8 cellular contexts compared by ENCODE assay signal in genomic region chrX:119605398-119605738, GRCh38. TPM values are rescaled to one million over a fixed set of nuclear protein-coding genes. Genes with fewer than 3 reads are reported as not detected.
A peak's percentile ranks its signal among the peaks of the same experiment; 100 is the strongest.
DNase-seq lines count a peak whose midpoint lies in the region; ATAC-seq lines count a peak whose summit lies in the region.

No MANE protein-coding gene starts in this region.

- ATAC-seq in GM21528 (IDR thresholded peaks at IDR 0.05; ENCODE audit: low FRiP score, unreplicated experiment) = peak; percentile 18
- ATAC-seq in GM19467 (IDR thresholded peaks at IDR 0.05; ENCODE audit: unreplicated experiment) = no peak
- ATAC-seq in HG03139 (IDR thresholded peaks at IDR 0.05; ENCODE audit: unreplicated experiment) = no peak

- peaks cover 4% of the 10 kb centered on the region for H3K36me3 ChIP-seq in mesodermal cell (ENCODE audit: control insufficient read depth, insufficient read depth, low read length)
- H3K36me3 ChIP-seq in urinary bladder (ENCODE audit: insufficient read depth) = no peaks in the 10 kb centered on the region

- peak overlapping the region; percentile 63 for H3K4me3 ChIP-seq in mesodermal cell (ENCODE audit: extremely low read depth, insufficient read depth, low read length, poor library complexity, severe bottlenecking)
- H3K4me3 ChIP-seq in urinary bladder (ENCODE audit: low read depth, low read length) = peak overlapping the region; percentile 79

- 0% methylated on average over 1 to 8 of the region's 15 CpGs for WGBS in mesodermal cell (ENCODE audit: insufficient coverage in 2 of 2), 2 experiments
- WGBS in urinary bladder = under 1% methylated on average over 15 of the region's 15 CpGs

- H3K27ac ChIP-seq in mesodermal cell (ENCODE audit: low read depth, low read length, severe bottlenecking) (no peak overlapping the region), urinary bladder (ENCODE audit: low read depth) (no peak overlapping the region)

- DNase-seq in Ammon's horn (ENCODE audit: low spot score) (peak; percentile 9), RPMI7951 (ENCODE audit: low read depth) (peak; percentile 2), ecto neural progenitor cell (ENCODE audit: low spot score) (peak; percentile 62)

- no peaks in the 10 kb centered on the region for H3K4me1 ChIP-seq in mesodermal cell (ENCODE audit: control insufficient read depth, insufficient read depth, low read length, poor library complexity, severe bottlenecking)
- H3K4me1 ChIP-seq in urinary bladder (ENCODE audit: insufficient read depth) = no peaks in the 10 kb centered on the region

- H3K9me3 ChIP-seq in mesodermal cell (ENCODE audit: control insufficient read depth, low read length) = no peaks in the 10 kb centered on the region

RNA-seq across cellular contexts. Expression of gene NKRF, which starts 0.9 kb away (rescaled TPM):
- 3.9 and 4.4 TPM in 2 replicates for total RNA-seq in RPMI7951 (2014; rRNA removed; shearing (Covaris generic))
- 11.2 TPM for polyA plus RNA-seq in mesodermal cell (2013, experiment 1 of 2)
- 12.0 TPM for polyA plus RNA-seq in mesodermal cell (2013, experiment 2 of 2)
- 8.6 TPM for total RNA-seq in urinary bladder
- polyA plus RNA-seq in urinary bladder = 5.0 TPM

RNA-seq across cellular contexts. Expression of gene UBE2A, which starts 31.0 kb away (rescaled TPM):
- total RNA-seq in RPMI7951 (2014; rRNA removed; shearing (Covaris generic)) = 34.5 and 38.7 TPM in 2 replicates
- polyA plus RNA-seq in mesodermal cell (2013, experiment 1 of 2) = 62.9 TPM
- polyA plus RNA-seq in mesodermal cell (2013, experiment 2 of 2) = 66.2 TPM
- 50.7 TPM for total RNA-seq in urinary bladder
- 54.7 TPM for polyA plus RNA-seq in urinary bladder

RNA-seq across cellular contexts. Expression of gene STEEP1, which starts 40.2 kb away (rescaled TPM):
- total RNA-seq in RPMI7951 (2014; rRNA removed; shearing (Covaris generic)) = 21.3 and 27.8 TPM in 2 replicates
- polyA plus RNA-seq in mesodermal cell (2013, experiment 1 of 2) = 15.2 TPM
- 15.0 TPM for polyA plus RNA-seq in mesodermal cell (2013, experiment 2 of 2)
- 35.1 TPM for total RNA-seq in urinary bladder
- 23.0 TPM for polyA plus RNA-seq in urinary bladder

Comparison
In these comparisons a context has a peak if more than half of its experiments do, and no peak if none do; other contexts are left out.
1. DNase-seq: peak in every context shown above with its lines; median percentile 62 in ecto neural progenitor cell; 9 in Ammon's horn; 2 in RPMI7951.